In the genomic region with DNA sequence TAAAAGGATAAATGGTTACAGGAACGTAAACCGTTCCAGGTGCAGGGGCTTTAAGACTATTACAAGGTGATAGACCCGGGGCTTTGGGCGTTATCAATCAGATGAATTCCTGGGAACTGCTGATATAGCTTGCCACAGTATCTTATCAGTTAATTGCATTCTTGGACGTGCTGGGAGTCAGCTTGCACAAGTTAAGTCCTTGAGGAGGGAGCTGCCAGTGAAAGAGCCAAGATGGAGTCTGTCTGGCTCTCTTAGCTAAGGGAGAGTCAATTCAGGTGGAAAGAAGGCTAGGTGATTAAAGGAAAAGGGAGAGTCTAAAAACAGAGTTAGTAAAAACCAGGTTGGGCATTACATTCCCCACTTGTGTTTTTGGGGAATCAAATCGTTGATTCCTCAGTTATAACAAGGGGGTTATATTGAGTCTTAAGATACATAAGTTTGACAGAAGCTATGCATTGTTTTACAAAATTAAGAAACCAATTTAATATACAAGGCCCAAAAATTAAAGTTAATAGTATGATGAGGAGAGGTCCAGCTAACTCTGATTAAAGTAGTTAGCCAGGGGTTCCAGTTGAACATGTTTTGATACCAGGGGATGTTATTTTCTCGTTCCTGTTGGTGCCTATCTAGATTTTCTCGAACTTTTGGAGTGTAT, we compare ENCODE assay signal across 4 cellular contexts. TPM values are rescaled to one million over a fixed set of nuclear protein-coding genes. Genes with fewer than 3 reads are reported as not detected.
"Had no signal": no experiment of that assay in that cellular context is flagged by ENCODE, and none has a peak within 500 bp of the region (broad histone marks: within the 10 kb centered on the region; RNA-seq: fewer than 3 reads in every experiment).

No MANE protein-coding gene starts in this region.

RNA-seq across cellular contexts. Expression of a gene that starts 24.9 kb away (rescaled TPM):
- total RNA-seq: naive thymus-derived CD8-positive, alpha-beta T cell; smooth muscle cell; thyroid gland; upper lobe of right lung had no signal
- polyA plus RNA-seq: smooth muscle cell had no signal
